In the genomic region with DNA sequence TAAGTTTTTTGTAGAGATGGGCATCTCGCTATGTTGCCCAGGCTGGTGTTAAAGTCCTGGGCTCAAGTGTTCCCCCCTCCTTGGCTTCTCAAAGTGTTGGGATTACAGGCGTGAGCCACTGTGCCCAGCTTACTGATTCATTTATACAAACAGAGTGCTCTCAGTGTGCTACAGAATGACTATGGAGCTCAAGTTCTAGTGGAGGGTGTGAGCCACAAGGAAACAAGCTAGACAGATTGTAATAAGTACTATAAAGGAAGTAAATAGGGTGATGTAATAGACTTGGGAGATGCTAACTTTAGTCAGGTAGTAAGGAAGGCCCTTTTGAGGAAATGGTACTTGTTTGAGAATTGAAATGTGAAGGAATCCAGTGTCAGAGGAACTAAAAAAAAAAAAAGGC, we compare ENCODE assay signal across 9 cellular contexts. TPM values are rescaled to one million over a fixed set of nuclear protein-coding genes. Genes with fewer than 3 reads are reported as not detected.
DNase-seq lines count a peak whose midpoint lies in the region; ATAC-seq and TF ChIP-seq lines count a peak whose summit lies in the region.
"Had no signal": no experiment of that assay in that cellular context is flagged by ENCODE, and none has a peak within 500 bp of the region (broad histone marks: within the 10 kb centered on the region; RNA-seq: fewer than 3 reads in every experiment).

No MANE protein-coding gene starts in this region.

- no peak for TF ChIP-seq CTCF in KMS-11 (conservative IDR thresholded peaks at IDR 0.05; ENCODE audit: low read depth, low read length)
- no peak for TF ChIP-seq CTCF in lung (IDR thresholded peaks at IDR 0.05; ENCODE audit: control extremely low read depth, extremely low read depth)
- no peak for TF ChIP-seq CTCF in sigmoid colon (IDR thresholded peaks at IDR 0.05)
- TF ChIP-seq CTCF in coronary artery (IDR thresholded peaks at IDR 0.05), result no peak

- H3K4me1 ChIP-seq in CD4-positive, CD25-positive, alpha-beta regulatory T cell (ENCODE audit: control insufficient read depth, insufficient read depth, low read length, poor library complexity, severe bottlenecking), result peaks cover 35% of the 10 kb centered on the region
- H3K4me1 ChIP-seq in KMS-11 (ENCODE audit: low read depth, poor library complexity, severe bottlenecking), result peaks cover 27% of the 10 kb centered on the region
- H3K4me1 ChIP-seq in lung (ENCODE audit: control insufficient read depth in 2 of 2, insufficient read depth in 2 of 2, low read length in 2 of 2), result peaks cover 0 to 2% of the 10 kb centered on the region in 2 donors
- H3K4me1 ChIP-seq in sigmoid colon, result peaks cover 0 to 23% (median 19%) of the 10 kb centered on the region in 4 donors

- no peaks in the 10 kb centered on the region for H4K20me1 ChIP-seq in KMS-11 (ENCODE audit: insufficient read depth)

- POLR2A ChIA-PET in activated CD4-positive, alpha-beta memory T cell treated with anti-CD3 and anti-CD28 coated beads for 36 hours (lab: Charles Lee), result interaction anchor here (0.7 to 4.1 kb wide), 8 partner anchors 28 to 1324 kb away, joined by 3 to 43 read pairs (median 6); partner anchors contain the start of genes C5orf34, HMGCS1 and NNT

- no peak for TF ChIP-seq POLR2A in sigmoid colon (IDR thresholded peaks at IDR 0.05)

- no peaks in the 10 kb centered on the region for H3K9me3 Mint-ChIP-seq in CD4-positive, CD25-positive, alpha-beta regulatory T cell
- H3K9me3 Mint-ChIP-seq in activated CD4-positive, alpha-beta memory T cell treated with anti-CD3 and anti-CD28 coated beads for 36 hours, result no peaks in the 10 kb centered on the region

- DNase-seq in CD4-positive, CD25-positive, alpha-beta regulatory T cell, result peak in 2 of 3 donors; percentile 12 to 49
- peak; percentile 47 for DNase-seq in activated CD4-positive, alpha-beta memory T cell treated with anti-CD3 and anti-CD28 coated beads for 36 hours
- DNase-seq in lung (ENCODE audit: low spot score) (no peak), sigmoid colon (no peak), coronary artery (ENCODE audit: low spot score) (no peak)

- no peak for TF ChIP-seq EP300 in sigmoid colon (IDR thresholded peaks at IDR 0.05)

- peak overlapping the region; percentile 1 to 89 (median 32) for H3K4me3 Mint-ChIP-seq in CD4-positive, CD25-positive, alpha-beta regulatory T cell
- H3K4me3 Mint-ChIP-seq in activated CD4-positive, alpha-beta memory T cell treated with anti-CD3 and anti-CD28 coated beads for 36 hours, result peak overlapping the region; percentile 98

- H3K4me1 Mint-ChIP-seq in CD4-positive, CD25-positive, alpha-beta regulatory T cell, result peaks cover 24 to 55% (median 41%) of the 10 kb centered on the region in 4 donors
- peaks cover 43% of the 10 kb centered on the region for H3K4me1 Mint-ChIP-seq in activated CD4-positive, alpha-beta memory T cell treated with anti-CD3 and anti-CD28 coated beads for 36 hours (ENCODE audit: low read depth)

- H3K36me3 Mint-ChIP-seq in CD4-positive, CD25-positive, alpha-beta regulatory T cell, result no peaks in the 10 kb centered on the region
- H3K36me3 Mint-ChIP-seq in activated CD4-positive, alpha-beta memory T cell treated with anti-CD3 and anti-CD28 coated beads for 36 hours, result peaks cover 23% of the 10 kb centered on the region

- WGBS in lung, 2 donors, result 81 to 92% methylated on average over 2 of the region's 2 CpGs
- WGBS in sigmoid colon, 2 donors, result 55 to 80% methylated on average over 2 of the region's 2 CpGs

- no peak for ATAC-seq in CD4-positive, CD25-positive, alpha-beta regulatory T cell (ENCODE audit: low read depth in 2 of 2)
- ATAC-seq in lung (ENCODE audit: insufficient read depth, low FRiP score), result peak; percentile 7
- no peak for ATAC-seq in GM21529 (IDR thresholded peaks at IDR 0.05; ENCODE audit: unreplicated experiment)
- no peak for ATAC-seq in GM21526 (IDR thresholded peaks at IDR 0.05; ENCODE audit: low FRiP score, unreplicated experiment)

- CTCF ChIA-PET in activated CD4-positive, alpha-beta memory T cell treated with anti-CD3 and anti-CD28 coated beads for 36 hours (lab: Charles Lee), result interaction anchor here (1.1 to 3.2 kb wide), 6 partner anchors 29 to 379 kb away, joined by 4 to 22 read pairs (median 11); partner anchors contain the start of genes C5orf34 and HMGCS1

- H3K27me3 Mint-ChIP-seq in CD4-positive, CD25-positive, alpha-beta regulatory T cell, result no peaks in the 10 kb centered on the region
- H3K27me3 Mint-ChIP-seq in activated CD4-positive, alpha-beta memory T cell treated with anti-CD3 and anti-CD28 coated beads for 36 hours, result no peaks in the 10 kb centered on the region

- peaks cover 19% of the 10 kb centered on the region; the same call in 1 of the 2 replicates for H3K79me2 ChIP-seq in KMS-11 (ENCODE audit: insufficient read depth, low read depth)

- peak overlapping the region; percentile 97 for H3K27ac ChIP-seq in CD4-positive, CD25-positive, alpha-beta regulatory T cell (ENCODE audit: insufficient read depth, low read length, poor library complexity, severe bottlenecking)
- H3K27ac ChIP-seq in KMS-11 (peak overlapping the region; percentile 87; the same call in 1 of the 2 replicates), lung (ENCODE audit: low read depth in 1 of 2, low read length in 1 of 2) (peak overlapping the region in 1 of 2 donors; percentile 53), sigmoid colon (peak overlapping the region in 1 of 4 donors; percentile 95), coronary artery (no peak overlapping the region)

- H2AFZ ChIP-seq in KMS-11 (ENCODE audit: low read depth), result no peak overlapping the region

- H3K9ac ChIP-seq in KMS-11, result no peak overlapping the region

- H3K9me3 ChIP-seq in CD4-positive, CD25-positive, alpha-beta regulatory T cell (ENCODE audit: control insufficient read depth in 2 of 2, low read length in 2 of 2), result no peaks in the 10 kb centered on the region
- H3K9me3 ChIP-seq in lung (ENCODE audit: control insufficient read depth in 2 of 2, insufficient read depth in 1 of 2, low read length in 1 of 2) (no peaks in the 10 kb centered on the region), sigmoid colon (no peaks in the 10 kb centered on the region)
- H3K9me3 ChIP-seq: neutrophil had no signal

- peak overlapping the region; percentile 22 for H3K4me3 ChIP-seq in CD4-positive, CD25-positive, alpha-beta regulatory T cell (ENCODE audit: low read depth, low read length)
- H3K4me3 ChIP-seq in KMS-11 (IDR thresholded peaks at IDR 0.05; ENCODE audit: insufficient read depth, low read depth, low read length) (no peak overlapping the region), lung (no peak overlapping the region), sigmoid colon (no peak overlapping the region), coronary artery (no peak overlapping the region)

- peak overlapping the region; percentile 87 for H3K4me2 ChIP-seq in KMS-11

- H3K36me3 ChIP-seq in CD4-positive, CD25-positive, alpha-beta regulatory T cell (ENCODE audit: control insufficient read depth, insufficient read depth, low read length), result no peaks in the 10 kb centered on the region
- H3K36me3 ChIP-seq in KMS-11 (ENCODE audit: insufficient read depth) (no peaks in the 10 kb centered on the region), lung (ENCODE audit: control insufficient read depth in 2 of 2, insufficient read depth in 2 of 2, low read length in 2 of 2) (no peaks in the 10 kb centered on the region), sigmoid colon (no peaks in the 10 kb centered on the region)

- H3K27me3 ChIP-seq in CD4-positive, CD25-positive, alpha-beta regulatory T cell (ENCODE audit: control insufficient read depth, insufficient read depth, low read length), result no peaks in the 10 kb centered on the region
- H3K27me3 ChIP-seq in KMS-11 (ENCODE audit: insufficient read depth, low read depth), result no peaks in the 10 kb centered on the region
- no peaks in the 10 kb centered on the region for H3K27me3 ChIP-seq in lung (ENCODE audit: control insufficient read depth, insufficient read depth)
- H3K27me3 ChIP-seq in sigmoid colon, result no peaks in the 10 kb centered on the region
- H3K27me3 ChIP-seq: neutrophil had no signal

- H3K27ac Mint-ChIP-seq in CD4-positive, CD25-positive, alpha-beta regulatory T cell, result peak overlapping the region; percentile 98 to 100 (median 100)
- peak overlapping the region; percentile 100 for H3K27ac Mint-ChIP-seq in activated CD4-positive, alpha-beta memory T cell treated with anti-CD3 and anti-CD28 coated beads for 36 hours

- intact Hi-C loops in activated CD4-positive, alpha-beta memory T cell treated with anti-CD3 and anti-CD28 coated beads for 36 hours (cut with micrococcal nuclease), result loop anchor here (1.0 to 10.0 kb wide), 6 partner anchors 48 to 535 kb away; no protein-coding TSS in a partner anchor
- intact Hi-C loops in sigmoid colon (cut with DNase I), result loop anchor here (2.0 to 10.0 kb wide), 3 partner anchors 91 to 173 kb away; partner anchors contain the start of genes HMGCS1 and NNT

RNA-seq across cellular contexts. Expression of gene TMEM267, which starts 1.7 kb away (rescaled TPM):
- 11.5 TPM for total RNA-seq in CD4-positive, CD25-positive, alpha-beta regulatory T cell
- polyA plus RNA-seq in CD4-positive, CD25-positive, alpha-beta regulatory T cell, result 10 to 100 TPM; 31.0 to 33.5 (median 32.6) TPM
- total RNA-seq in activated CD4-positive, alpha-beta memory T cell treated with anti-CD3 and anti-CD28 coated beads for 36 hours, result 10 to 100 TPM; 17.6 to 19.7 TPM
- total RNA-seq in lung, result 10 to 100 TPM; 13.0 to 16.5 TPM
- 10 to 100 TPM in 1 of 2 donors, 1 to 10 TPM in 1; 7.4 to 11.4 TPM for polyA plus RNA-seq in lung
- total RNA-seq in sigmoid colon, result 10 to 100 TPM in 3 of 4 donors, 1 to 10 TPM in 1; 9.9 to 15.0 (median 11.4) TPM
- 1 to 10 TPM; 3.2 to 6.3 (median 3.6) TPM for polyA plus RNA-seq in sigmoid colon

RNA-seq across cellular contexts. Expression of gene C5orf34, which starts 29.5 kb away (rescaled TPM):
- 0.81 TPM for total RNA-seq in CD4-positive, CD25-positive, alpha-beta regulatory T cell
- under 1 TPM in 3 of 4 donors, not detected in 1; 0.75 to 0.87 (median 0.84) TPM for polyA plus RNA-seq in CD4-positive, CD25-positive, alpha-beta regulatory T cell
- 10 to 100 TPM; 11.8 to 13.1 TPM for total RNA-seq in activated CD4-positive, alpha-beta memory T cell treated with anti-CD3 and anti-CD28 coated beads for 36 hours
- total RNA-seq in lung, result 1 to 10 TPM; 1.7 to 5.9 TPM
- 1 to 10 TPM; 1.1 to 1.5 TPM for polyA plus RNA-seq in lung
- total RNA-seq in sigmoid colon, result 1 to 10 TPM; 1.1 to 4.3 (median 1.8) TPM
- 1 to 10 TPM in 1 of 3 donors, under 1 TPM in 1, not detected in 1; 0.60 to 1.6 TPM for polyA plus RNA-seq in sigmoid colon

Comparison
In these comparisons a context has a peak if more than half of its experiments do, and no peak if none do; other contexts are left out.
1. DNase-seq: peak in CD4-positive, CD25-positive, alpha-beta regulatory T cell (2 of 3) and activated CD4-positive, alpha-beta memory T cell treated with anti-CD3 and anti-CD28 coated beads for 36 hours (single experiment); none in lung (single experiment), sigmoid colon (single experiment) and coronary artery (single experiment).
2. H3K27ac ChIP-seq: peak in CD4-positive, CD25-positive, alpha-beta regulatory T cell (single experiment) and KMS-11 (single experiment); none in coronary artery (0 of 2).